ENCODE assay signal across 33 cellular contexts in the genomic region with DNA sequence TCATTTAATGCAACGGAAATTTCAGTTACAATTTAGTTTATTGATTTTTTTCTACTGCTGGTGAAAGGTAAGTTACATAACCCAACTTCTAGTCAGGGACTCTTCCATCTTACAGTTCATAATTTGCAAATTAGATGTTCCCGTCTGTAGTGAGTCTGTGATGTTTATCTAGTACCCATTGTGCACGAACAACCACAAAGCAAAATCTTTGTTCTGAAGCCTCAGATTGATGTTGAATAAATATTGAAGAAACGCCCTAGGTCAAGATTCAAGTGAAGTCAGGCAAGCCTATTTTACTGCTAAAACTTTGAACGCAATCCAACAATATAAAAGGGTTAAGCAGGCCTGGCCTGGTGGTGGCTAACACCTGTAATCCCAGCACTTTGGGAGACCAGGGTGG. TPM values are rescaled to one million over a fixed set of nuclear protein-coding genes. Genes with fewer than 3 reads are reported as not detected.
DNase-seq lines count a peak whose midpoint lies in the region; ATAC-seq, FAIRE-seq and TF ChIP-seq lines count a peak whose summit lies in the region.
"Had no signal": no experiment of that assay in that cellular context is flagged by ENCODE, and none has a peak within 500 bp of the region (broad histone marks: within the 10 kb centered on the region; RNA-seq: fewer than 3 reads in every experiment).

No MANE protein-coding gene starts in this region.

- H3K27me3 Mint-ChIP-seq in memory B cell = no peaks in the 10 kb centered on the region
- H3K27me3 Mint-ChIP-seq: activated CD4-positive, alpha-beta memory T cell treated with anti-CD3 and anti-CD28 coated beads for 36 hours; brain; dendritic cell treated with granulocyte-macrophage colony-stimulating factor and Interleukin-4, amounts not matched to agents 40 ng/mL and 50 ng/mL, for 4 days; stimulated activated naive CD8-positive, alpha-beta T cell treated with anti-CD3 and anti-CD28 coated beads, Interleukin-15, Interleukin-2, amounts not matched to agents 100 ng/mL and 50 ng/mL, for 24 hours; T-helper 17 cell had no signal

- ATAC-seq in memory B cell (ENCODE audit: low read depth) = no peak
- ATAC-seq in left cardiac atrium = no peak
- ATAC-seq: esophagus mucosa, HepG2, PC-3, SK-N-SH treated with all-trans-retinoic acid at 6 μM for 48 hours, T-helper 17 cell had no signal

- H3K36me3 Mint-ChIP-seq in memory B cell = peaks cover 29% of the 10 kb centered on the region
- H3K36me3 Mint-ChIP-seq: activated CD4-positive, alpha-beta memory T cell treated with anti-CD3 and anti-CD28 coated beads for 36 hours; CD8-positive, alpha-beta memory T cell had no signal

- no peak for TF ChIP-seq POLR2A in GM12892 (IDR thresholded peaks at IDR 0.05; ENCODE audit: low read depth, low read length)

- H3K27ac Mint-ChIP-seq in memory B cell = peak overlapping the region; percentile 95
- H3K27ac Mint-ChIP-seq: activated CD4-positive, alpha-beta memory T cell treated with anti-CD3 and anti-CD28 coated beads for 36 hours; activated naive CD4-positive, alpha-beta T cell treated with anti-CD3 and anti-CD28 coated beads for 36 hours; activated T-helper 1 cell treated with anti-CD3 and anti-CD28 coated beads, Interleukin-12 subunit alpha, Interleukin-12 subunit beta, Interleukin-2, Interleukin-4 antibody, amounts not matched to agents 30 ng/mL and 10 ng/mL and 1 ng/mL, durations not matched to agents 14 hours and 24 hours and 36 hours; dendritic cell treated with granulocyte-macrophage colony-stimulating factor and Interleukin-4, amounts not matched to agents 40 ng/mL and 50 ng/mL, for 4 days; endodermal cell; stimulated activated naive CD8-positive, alpha-beta T cell treated with anti-CD3 and anti-CD28 coated beads, Interleukin-15, Interleukin-2, amounts not matched to agents 100 ng/mL and 50 ng/mL, for 24 hours; T-helper 17 cell had no signal

- peaks cover 63% of the 10 kb centered on the region for H3K4me1 Mint-ChIP-seq in memory B cell
- H3K4me1 Mint-ChIP-seq: CD8-positive, alpha-beta memory T cell; T-helper 17 cell had no signal

- FAIRE-seq in GM12892 (lab: Jason Lieb, UNC) = no peak
- FAIRE-seq: HepG2, keratinocyte, TTC549, urothelium cell line had no signal

- H3K4me3 Mint-ChIP-seq in memory B cell = no peak overlapping the region
- H3K4me3 Mint-ChIP-seq: activated CD4-positive, alpha-beta memory T cell treated with anti-CD3 and anti-CD28 coated beads for 36 hours; activated naive CD4-positive, alpha-beta T cell treated with anti-CD3 and anti-CD28 coated beads for 36 hours; activated T-helper 1 cell treated with anti-CD3 and anti-CD28 coated beads, Interleukin-12 subunit alpha, Interleukin-12 subunit beta, Interleukin-2, Interleukin-4 antibody, amounts not matched to agents 30 ng/mL and 10 ng/mL and 1 ng/mL, durations not matched to agents 14 hours and 24 hours and 36 hours; CD8-positive, alpha-beta memory T cell; dendritic cell treated with granulocyte-macrophage colony-stimulating factor and Interleukin-4, amounts not matched to agents 40 ng/mL and 50 ng/mL, for 4 days; endodermal cell; stimulated activated naive CD8-positive, alpha-beta T cell treated with anti-CD3 and anti-CD28 coated beads, Interleukin-15, Interleukin-2, amounts not matched to agents 100 ng/mL and 50 ng/mL, for 24 hours; T-helper 17 cell had no signal

- DNase-seq in DMS153 treated with DMSO at 0.1 percent for 48 hours (lab: John Stamatoyannopoulos, UW; ENCODE audit: unreplicated experiment) = peak; percentile 57
- peak; percentile 82 for DNase-seq in NCI-H146 treated with DMSO at 0.1 percent for 48 hours (lab: John Stamatoyannopoulos, UW; ENCODE audit: unreplicated experiment)
- DNase-seq in NCI-H774 (lab: John Stamatoyannopoulos, UW) = peak; percentile 69
- DNase-seq in memory B cell (ENCODE audit: low spot score in 2 of 2) = no peak
- DNase-seq in amniotic stem cell (lab: John Stamatoyannopoulos, UW) = no peak
- DNase-seq in stimulated activated CD4-positive, alpha-beta T cell treated with anti-CD3 and anti-CD28 coated beads, Interleukin-1b, Interleukin-23, amount 100 ng/mL, for 48 hours = no peak
- no peak for DNase-seq in left cardiac atrium
- no peak for DNase-seq in GM12892 (ENCODE audit: insufficient read length)
- DNase-seq: activated CD4-positive, alpha-beta memory T cell treated with anti-CD3 and anti-CD28 coated beads for 36 hours; activated CD4-positive, alpha-beta T cell treated with anti-CD3 and anti-CD28 coated beads for 1 hour; activated CD8-positive, alpha-beta memory T cell treated with anti-CD3 and anti-CD28 coated beads, Interleukin-2, amount 50 U/mL, for 48 hours; activated naive CD4-positive, alpha-beta T cell treated with anti-CD3 and anti-CD28 coated beads for 36 hours; adrenal gland; CD8-positive, alpha-beta memory T cell; endodermal cell; foreskin fibroblast; HCEC 1CT; head of caudate nucleus; Karpas-422; NCI-H1694; NCI-H82; PC-3; T-helper 17 cell had no signal

- intact Hi-C loops in left cardiac atrium (cut with DNase I) = no loop called here

- peaks cover 6% of the 10 kb centered on the region for H3K9me3 Mint-ChIP-seq in memory B cell
- H3K9me3 Mint-ChIP-seq: activated CD4-positive, alpha-beta memory T cell treated with anti-CD3 and anti-CD28 coated beads for 36 hours had no signal

RNA-seq across cellular contexts. Expression of gene BASP1, which starts 43.1 kb away (rescaled TPM):
- 1 to 10 TPM; 6.2 to 9.4 TPM for total RNA-seq in left cardiac atrium
- polyA plus RNA-seq in GM12892 (2012; ENCODE audit: missing spikeins) = 106 TPM
- total RNA-seq: HepG2 had no signal
- polyA plus RNA-seq: CD8-positive, alpha-beta memory T cell had no signal

Comparison
In these comparisons a context has a peak if more than half of its experiments do, and no peak if none do; other contexts are left out.
1. DNase-seq: peak in DMS153 treated with DMSO at 0.1 percent for 48 hours (single experiment), NCI-H146 treated with DMSO at 0.1 percent for 48 hours (single experiment) and NCI-H774 (single experiment); none in memory B cell (0 of 2), amniotic stem cell (single experiment), stimulated activated CD4-positive, alpha-beta T cell treated with anti-CD3 and anti-CD28 coated beads, Interleukin-1b, Interleukin-23, amount 100 ng/mL, for 48 hours (single experiment), left cardiac atrium (single experiment) and GM12892 (single experiment).